ENCODE assay signal across 24 cellular contexts in the genomic region with DNA sequence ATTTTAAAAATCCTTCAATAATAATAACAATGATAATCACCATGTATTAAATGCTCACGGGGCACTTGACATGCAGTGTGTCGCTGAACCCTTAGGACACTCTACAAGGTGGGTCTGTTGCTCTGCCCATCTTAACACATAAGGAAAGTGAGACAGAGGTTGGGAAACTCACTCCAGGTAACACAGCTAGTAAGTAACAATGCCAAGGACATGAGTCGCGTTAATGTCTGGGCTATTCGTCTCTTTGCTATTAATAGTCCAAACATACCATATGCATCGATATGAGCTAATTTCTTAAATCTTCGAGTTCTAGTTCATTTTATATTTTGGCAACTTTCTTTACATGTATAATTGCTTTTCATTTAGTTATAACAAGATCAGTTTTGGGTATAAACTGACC.
"Had no signal": no experiment of that assay in that cellular context is flagged by ENCODE, and none has a peak within 500 bp of the region (broad histone marks: within the 10 kb centered on the region; RNA-seq: fewer than 3 reads in every experiment).

No MANE protein-coding gene starts in this region.

- ATAC-seq: activated naive CD8-positive, alpha-beta T cell treated with anti-CD3 and anti-CD28 coated beads, Interleukin-2, amount 50 U/mL, for 24 hours had no signal

- H3K27me3 ChIP-seq: hepatocyte, right atrium auricular region, transverse colon, uterus had no signal

- H3K9me3 ChIP-seq: right atrium auricular region, transverse colon, uterus had no signal

- H3K36me3 ChIP-seq: transverse colon, uterus had no signal

- H3K4me1 ChIP-seq: right atrium auricular region, transverse colon, uterus had no signal

- H3K27ac ChIP-seq: hepatocyte, right atrium auricular region, skin epidermis, transverse colon, uterus had no signal

- DNase-seq: activated CD4-positive, alpha-beta T cell treated with anti-CD3 and anti-CD28 coated beads, Interleukin-2, amount 50 U/mL, for 1 hour; activated CD4-positive, CD25-positive, alpha-beta regulatory T cell treated with anti-CD3 and anti-CD28 coated beads, Interleukin-2, amount 50 U/mL, for 72 hours; activated CD8-positive, alpha-beta memory T cell treated with anti-CD3 and anti-CD28 coated beads, Interleukin-2, amount 50 U/mL, for 48 hours; activated effector memory CD4-positive, alpha-beta T cell treated with Interleukin-2 at 50 U/mL for 16 hours; activated naive CD4-positive, alpha-beta T cell treated with anti-CD3 and anti-CD28 coated beads, Interleukin-2, amount 10 ng/mL, durations not matched to agents 7 days and 5 days; activated naive CD8-positive, alpha-beta T cell treated with anti-CD3 and anti-CD28 coated beads, Interleukin-2, amount 50 U/mL, for 24 hours; activated T-cell treated with anti-CD3 and anti-CD28 coated beads, Interleukin-2, amount 50 U/mL, for 48 hours; aorta; dermis blood vessel endothelial cell; effector memory CD4-positive, alpha-beta T cell; occipital lobe; stimulated activated CD4-positive, alpha-beta T cell treated with anti-CD3 and anti-CD28 coated beads, Interleukin-2, amount 100 ng/mL, for 48 hours; T-helper 1 cell; T1000; transverse colon; uterus had no signal

- H3K4me3 ChIP-seq: hepatocyte, lung, right atrium auricular region, skin epidermis, transverse colon, uterus had no signal

- H3K4me2 ChIP-seq: hepatocyte had no signal

- FAIRE-seq: endothelial cell of umbilical vein had no signal

- H3K4me1 Mint-ChIP-seq: mesothelial cell of epicardium, nephron had no signal

- H3K9me3 Mint-ChIP-seq: activated naive CD4-positive, alpha-beta T cell treated with anti-CD3 and anti-CD28 coated beads, Interleukin-2, amount 10 ng/mL, durations not matched to agents 7 days and 5 days; activated naive CD8-positive, alpha-beta T cell treated with anti-CD3 and anti-CD28 coated beads, Interleukin-2, amount 50 U/mL, for 24 hours; mesothelial cell of epicardium; nephron; stimulated activated naive CD8-positive, alpha-beta T cell treated with anti-CD3 and anti-CD28 coated beads, Interleukin-15, Interleukin-2, amounts not matched to agents 100 ng/mL and 50 ng/mL, for 24 hours had no signal

- H2AFZ ChIP-seq: hepatocyte had no signal

- H3K4me3 Mint-ChIP-seq: activated naive CD4-positive, alpha-beta T cell treated with anti-CD3 and anti-CD28 coated beads, Interleukin-2, amount 10 ng/mL, durations not matched to agents 7 days and 5 days; activated naive CD8-positive, alpha-beta T cell treated with anti-CD3 and anti-CD28 coated beads, Interleukin-2, amount 50 U/mL, for 24 hours; mesothelial cell of epicardium; nephron; stimulated activated naive CD8-positive, alpha-beta T cell treated with anti-CD3 and anti-CD28 coated beads, Interleukin-15, Interleukin-2, amounts not matched to agents 100 ng/mL and 50 ng/mL, for 24 hours had no signal

- H3K36me3 Mint-ChIP-seq: activated naive CD4-positive, alpha-beta T cell treated with anti-CD3 and anti-CD28 coated beads, Interleukin-2, amount 10 ng/mL, durations not matched to agents 7 days and 5 days had no signal

- H3K27ac Mint-ChIP-seq: activated naive CD4-positive, alpha-beta T cell treated with anti-CD3 and anti-CD28 coated beads, Interleukin-2, amount 10 ng/mL, durations not matched to agents 7 days and 5 days; activated naive CD8-positive, alpha-beta T cell treated with anti-CD3 and anti-CD28 coated beads, Interleukin-2, amount 50 U/mL, for 24 hours; mesothelial cell of epicardium; nephron; stimulated activated naive CD8-positive, alpha-beta T cell treated with anti-CD3 and anti-CD28 coated beads, Interleukin-15, Interleukin-2, amounts not matched to agents 100 ng/mL and 50 ng/mL, for 24 hours had no signal
